ENCODE assay signal across 15 cellular contexts in genomic region chr3:187208159-187208558, GRCh38. TPM values are rescaled to one million over a fixed set of nuclear protein-coding genes. Genes with fewer than 3 reads are reported as not detected.
A peak's percentile ranks its signal among the peaks of the same experiment; 100 is the strongest.
DNase-seq lines count a peak whose midpoint lies in the region; ATAC-seq and TF ChIP-seq lines count a peak whose summit lies in the region.
"Had no signal": no experiment of that assay in that cellular context is flagged by ENCODE, and none has a peak within 500 bp of the region (broad histone marks: within the 10 kb centered on the region; RNA-seq: fewer than 3 reads in every experiment).

No MANE protein-coding gene starts in this region.

- peak; percentile 13 for DNase-seq in COLO668 (lab: John Stamatoyannopoulos, UW; ENCODE audit: unreplicated experiment)
- DNase-seq in HS-5 (ENCODE audit: low read depth) = peak; percentile 22
- DNase-seq in astrocyte of the spinal cord (ENCODE audit: low read depth, low spot score) = peak; percentile 66
- DNase-seq in kidney tubule cell (ENCODE audit: low spot score) = peak; percentile 87
- no peak for DNase-seq in occipital lobe (lab: John Stamatoyannopoulos, UW)
- DNase-seq: activated CD8-positive, alpha-beta memory T cell treated with anti-CD3 and anti-CD28 coated beads, Interleukin-2, amount 10 ng/mL, durations not matched to agents 7 days and 5 days; mesenchymal stem cell; NCI-H526; ovary; stimulated activated CD4-positive, alpha-beta T cell treated with anti-CD3 and anti-CD28 coated beads, Interleukin-1b, Interleukin-23, amount 100 ng/mL, for 48 hours had no signal

- no peak for ATAC-seq in GM18517 (IDR thresholded peaks at IDR 0.05; ENCODE audit: unreplicated experiment)
- no peak for ATAC-seq in HG02642 (IDR thresholded peaks at IDR 0.05; ENCODE audit: poor library complexity, unreplicated experiment)
- no peak for ATAC-seq in HG02763 (IDR thresholded peaks at IDR 0.05; ENCODE audit: unreplicated experiment)
- ATAC-seq: activated CD8-positive, alpha-beta memory T cell treated with anti-CD3 and anti-CD28 coated beads, Interleukin-2, amount 10 ng/mL, durations not matched to agents 7 days and 5 days had no signal

- no peak for TF ChIP-seq CTCF in astrocyte of the spinal cord (IDR thresholded peaks at IDR 0.05; ENCODE audit: low read depth, low read length)

- in situ Hi-C loops in astrocyte of the spinal cord (cut with HindIII; ENCODE audit: low sequenced_read_pairs) = no loop called here

- no peak overlapping the region for H3K4me3 ChIP-seq in astrocyte of the spinal cord (ENCODE audit: low read depth, low read length)
- H3K4me3 ChIP-seq: ovary had no signal

RNA-seq across cellular contexts. Expression of gene RTP1, which starts 10.9 kb away (rescaled TPM):
- not detected for total RNA-seq in occipital lobe
- total RNA-seq: activated CD8-positive, alpha-beta memory T cell treated with anti-CD3 and anti-CD28 coated beads, Interleukin-2, amount 10 ng/mL, durations not matched to agents 7 days and 5 days; B cell; LHCN-M2 had no signal
